In genomic region chr17:68196394-68197090, GRCh38 we compare ENCODE assay signal across 8 cellular contexts. TPM values are rescaled to one million over a fixed set of nuclear protein-coding genes. Genes with fewer than 3 reads are reported as not detected.
DNase-seq lines count a peak whose midpoint lies in the region; ATAC-seq, FAIRE-seq and TF ChIP-seq lines count a peak whose summit lies in the region.

No MANE protein-coding gene starts in this region.

- CTCF ChIA-PET in CD8-positive, alpha-beta memory T cell (lab: Charles Lee): interaction anchor here (1.0 to 7.8 kb wide), 5 partner anchors 8 to 202 kb away, joined by 3 to 183 read pairs (median 4); no protein-coding TSS in a partner anchor

- ATAC-seq in GM18858 (IDR thresholded peaks at IDR 0.05; ENCODE audit: unreplicated experiment) (no peak), GM21619 (IDR thresholded peaks at IDR 0.05; ENCODE audit: unreplicated experiment) (no peak)

- peak overlapping the region; percentile 50 for H3K9ac ChIP-seq in NT2/D1 (ENCODE audit: insufficient read length, low read depth)

- POLR2A ChIA-PET in CD8-positive, alpha-beta memory T cell (lab: Charles Lee): interaction anchor here (0.6 to 7.0 kb wide), 5 partner anchors 9 to 187 kb away, joined by 3 to 171 read pairs (median 4); partner anchors contain the start of genes AMZ2 and KPNA2

- DNase-seq in CD8-positive, alpha-beta memory T cell: no peak
- no peak for DNase-seq in NT2/D1 (ENCODE audit: low read depth, low spot score)
- DNase-seq in effector memory CD4-positive, alpha-beta T cell: no peak
- no peak for DNase-seq in retina
- no peak for DNase-seq in GM12892 (ENCODE audit: insufficient read length)

- H3K4me1 Mint-ChIP-seq in CD8-positive, alpha-beta memory T cell: peaks cover 30 to 62% (median 32%) of the 10 kb centered on the region in 3 donors

- peak overlapping the region; percentile 76 to 91 (median 81) for H3K4me3 Mint-ChIP-seq in CD8-positive, alpha-beta memory T cell

- H3K27me3 Mint-ChIP-seq in CD8-positive, alpha-beta memory T cell: peaks cover 0 to 4% of the 10 kb centered on the region in 2 donors

- peaks cover 0 to 5% (median 0%) of the 10 kb centered on the region in 3 donors for H3K36me3 Mint-ChIP-seq in CD8-positive, alpha-beta memory T cell

- H3K9me3 ChIP-seq in CD8-positive, alpha-beta memory T cell (ENCODE audit: low read length): no peaks in the 10 kb centered on the region
- H3K9me3 ChIP-seq in NT2/D1 (ENCODE audit: insufficient read depth, low read length) (no peaks in the 10 kb centered on the region), neuron (ENCODE audit: low read length) (no peaks in the 10 kb centered on the region)
- H3K9me3 ChIP-seq in effector memory CD4-positive, alpha-beta T cell (ENCODE audit: control insufficient read depth, low read length): no peaks in the 10 kb centered on the region

- no peak for FAIRE-seq in GM12892 (lab: Jason Lieb, UNC)

- no peaks in the 10 kb centered on the region for H3K9me3 Mint-ChIP-seq in CD8-positive, alpha-beta memory T cell

- H3K4me1 ChIP-seq in CD8-positive, alpha-beta memory T cell (ENCODE audit: insufficient read depth, low read length): peaks cover 30% of the 10 kb centered on the region
- H3K4me1 ChIP-seq in NT2/D1 (ENCODE audit: insufficient read depth, insufficient read length) (peaks cover 11% of the 10 kb centered on the region), neuron (ENCODE audit: insufficient read depth, low read length) (peaks cover 25% of the 10 kb centered on the region)
- peaks cover 41% of the 10 kb centered on the region for H3K4me1 ChIP-seq in effector memory CD4-positive, alpha-beta T cell (ENCODE audit: control insufficient read depth, insufficient read depth, low read length, poor library complexity, severe bottlenecking)

- peaks cover 6% of the 10 kb centered on the region for H3K27me3 ChIP-seq in CD8-positive, alpha-beta memory T cell (ENCODE audit: insufficient read depth, low read length, poor library complexity, severe bottlenecking)
- peaks cover 98% of the 10 kb centered on the region for H3K27me3 ChIP-seq in NT2/D1 (ENCODE audit: insufficient read depth, insufficient read length)
- H3K27me3 ChIP-seq in effector memory CD4-positive, alpha-beta T cell (replicated peaks; ENCODE audit: control insufficient read depth, insufficient read depth, low read length, poor library complexity, severe bottlenecking): no peaks in the 10 kb centered on the region
- H3K27me3 ChIP-seq in neuron (ENCODE audit: insufficient read depth, low read length): peaks cover 78% of the 10 kb centered on the region

- H3K27ac ChIP-seq in CD8-positive, alpha-beta memory T cell (ENCODE audit: low read depth, low read length): no peak overlapping the region
- H3K27ac ChIP-seq in effector memory CD4-positive, alpha-beta T cell (ENCODE audit: insufficient read depth, low read length, poor library complexity, severe bottlenecking): peak overlapping the region; percentile 25

- no peaks in the 10 kb centered on the region for H3K36me3 ChIP-seq in CD8-positive, alpha-beta memory T cell (ENCODE audit: insufficient read depth, low read length)
- H3K36me3 ChIP-seq in NT2/D1 (ENCODE audit: insufficient read depth, insufficient read length, low read length) (no peaks in the 10 kb centered on the region), neuron (ENCODE audit: insufficient read depth, low read length) (no peaks in the 10 kb centered on the region)
- no peaks in the 10 kb centered on the region for H3K36me3 ChIP-seq in effector memory CD4-positive, alpha-beta T cell (ENCODE audit: control insufficient read depth, insufficient read depth, low read length)

- peak overlapping the region; percentile 56 for H3K4me3 ChIP-seq in CD8-positive, alpha-beta memory T cell (ENCODE audit: low read length)
- H3K4me3 ChIP-seq in NT2/D1 (ENCODE audit: insufficient read length, low read depth) (peak overlapping the region; percentile 36), neuron (ENCODE audit: low read length) (peak overlapping the region; percentile 18)
- peak overlapping the region; percentile 77 for H3K4me3 ChIP-seq in effector memory CD4-positive, alpha-beta T cell (ENCODE audit: insufficient read depth, low read depth, low read length, poor library complexity, severe bottlenecking)

- H2AFZ ChIP-seq in neuron (ENCODE audit: low read depth, low read length): no peak overlapping the region

- TF ChIP-seq POLR2A in GM12892 (IDR thresholded peaks at IDR 0.05; ENCODE audit: low read depth, low read length): no peak

- H3K27ac Mint-ChIP-seq in CD8-positive, alpha-beta memory T cell: peak overlapping the region in 2 of 8 donors; percentile 39 to 74

RNA-seq across cellular contexts. Expression of gene AMZ2, which starts 51.3 kb away (rescaled TPM):
- 100 to 1,000 TPM; 113 to 118 TPM for total RNA-seq in CD8-positive, alpha-beta memory T cell
- polyA plus RNA-seq in CD8-positive, alpha-beta memory T cell: 141 TPM
- 118 TPM for polyA plus RNA-seq in GM12892 (2012; ENCODE audit: missing spikeins)

Comparison
In these comparisons a context has a peak if more than half of its experiments do, and no peak if none do; other contexts are left out.
1. H3K4me3 ChIP-seq: peak in every context shown above with its lines; median percentile 77 in effector memory CD4-positive, alpha-beta T cell; 56 in CD8-positive, alpha-beta memory T cell; 36 in NT2/D1; 18 in neuron.